ENCODE assay signal across 8 cellular contexts in genomic region chr15:63752075-63752684, GRCh38.
DNase-seq lines count a peak whose midpoint lies in the region; ATAC-seq and TF ChIP-seq lines count a peak whose summit lies in the region.

No MANE protein-coding gene starts in this region.

- no peaks in the 10 kb centered on the region for H3K9me3 Mint-ChIP-seq in progenitor cell of endocrine pancreas (ENCODE audit: low read depth)

- H3K36me3 Mint-ChIP-seq in progenitor cell of endocrine pancreas (ENCODE audit: insufficient read depth), result peaks cover 9% of the 10 kb centered on the region

- no peak for ATAC-seq in GM21515 (IDR thresholded peaks at IDR 0.05; ENCODE audit: unreplicated experiment)
- ATAC-seq in GM21723 (IDR thresholded peaks at IDR 0.05; ENCODE audit: unreplicated experiment), result no peak

- H3K4me3 Mint-ChIP-seq in progenitor cell of endocrine pancreas (ENCODE audit: low read depth), result no peak overlapping the region

- no peak overlapping the region for H3K27ac Mint-ChIP-seq in progenitor cell of endocrine pancreas

- TF ChIP-seq CTCF in progenitor cell of endocrine pancreas (IDR thresholded peaks at IDR 0.05; ENCODE audit: unreplicated experiment), result peak; percentile 76

- DNase-seq in COLO829 (ENCODE audit: low spot score) (peak; percentile 24), H4 (ENCODE audit: low spot score) (peak; percentile 59), NCI-H524 treated with DMSO at 0.1 percent for 48 hours (lab: John Stamatoyannopoulos, UW) (peak; percentile 17), glomerular endothelial cell (ENCODE audit: extremely low read depth, low read depth, low spot score) (peak; percentile 52), progenitor cell of endocrine pancreas (ENCODE audit: low spot score, unreplicated experiment) (no peak)
- DNase-seq in activated gamma-delta T cell treated with anti-CD3 and anti-CD28 coated beads, Interleukin-2, amount 50 U/mL, for 16 hours (ENCODE audit: low read depth), result peak; percentile 14

- no peaks in the 10 kb centered on the region for H3K4me1 Mint-ChIP-seq in progenitor cell of endocrine pancreas (ENCODE audit: low read depth)

- H3K27me3 Mint-ChIP-seq in progenitor cell of endocrine pancreas, result no peaks in the 10 kb centered on the region
